Comparison of ENCODE assay signal across 8 cellular contexts in the genomic region with DNA sequence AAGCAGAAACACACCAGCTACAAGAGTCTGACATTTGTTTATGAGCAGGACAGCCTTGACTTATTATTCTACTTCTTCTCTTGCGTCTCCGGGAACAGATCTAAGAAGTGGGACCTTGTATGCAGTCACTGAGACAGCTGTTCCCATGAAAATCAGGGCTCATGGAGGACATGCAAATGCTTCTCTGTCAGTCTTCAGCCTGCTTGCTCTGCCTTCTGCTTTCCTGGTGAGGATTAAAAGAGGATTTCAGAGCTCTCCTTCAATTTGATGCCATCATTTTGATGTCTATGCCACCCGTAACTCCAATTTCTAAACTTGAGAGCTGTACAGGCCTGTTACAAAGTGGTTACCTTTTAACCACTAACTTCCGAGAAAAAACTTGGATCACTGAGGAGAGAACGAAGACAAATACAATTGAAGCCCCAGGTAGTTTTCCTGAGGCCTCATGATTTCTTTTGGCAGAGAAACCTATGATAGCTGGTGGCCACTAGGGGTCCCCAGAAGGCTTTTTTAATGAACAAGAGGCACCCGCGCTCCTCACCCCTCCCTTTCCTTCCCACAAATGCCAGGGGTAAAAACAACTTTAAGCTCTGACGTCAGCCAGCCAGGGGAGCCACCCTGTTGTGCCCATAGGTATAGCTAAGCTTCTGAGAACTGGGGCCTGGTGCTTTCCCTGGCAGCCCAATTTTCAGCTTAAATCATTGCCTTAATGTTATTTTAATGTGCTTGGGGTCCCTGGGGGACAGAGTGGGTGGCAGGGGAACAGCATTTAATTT.
DNase-seq lines count a peak whose midpoint lies in the region; ATAC-seq, FAIRE-seq and TF ChIP-seq lines count a peak whose summit lies in the region.

No MANE protein-coding gene starts in this region.

- H3K4me3 ChIP-seq in endothelial cell of umbilical vein (replicated peaks in 1 of 3; ENCODE audit: insufficient read depth in 1 of 3, low read depth in 1 of 3, low read length in 3 of 3), result no peak overlapping the region
- H3K4me3 ChIP-seq in mucosa of descending colon, result no peak overlapping the region

- no peaks in the 10 kb centered on the region for H3K9me1 ChIP-seq in endothelial cell of umbilical vein (replicated peaks; ENCODE audit: control insufficient read depth, extremely low read depth, insufficient read depth, low read length)

- in situ Hi-C loops in Caki2 (cut with HindIII; ENCODE audit: low pct_unique_long_range_greater_than_20kb, low sequenced_read_pairs), result no loop called here

- peaks cover 5% of the 10 kb centered on the region for H3K36me3 Mint-ChIP-seq in activated CD8-positive, alpha-beta memory T cell treated with anti-CD3 and anti-CD28 coated beads, Interleukin-2, amount 10 ng/mL, durations not matched to agents 7 days and 5 days

- peaks cover 36% of the 10 kb centered on the region for H3K4me1 Mint-ChIP-seq in activated CD8-positive, alpha-beta memory T cell treated with anti-CD3 and anti-CD28 coated beads, Interleukin-2, amount 10 ng/mL, durations not matched to agents 7 days and 5 days

- no peaks in the 10 kb centered on the region for H3K9me3 ChIP-seq in endothelial cell of umbilical vein (replicated peaks; ENCODE audit: control insufficient read depth, insufficient read depth, low read length)
- no peaks in the 10 kb centered on the region for H3K9me3 ChIP-seq in mucosa of descending colon

- BruUV-seq in endothelial cell of umbilical vein (replicated peaks; lab: Mats Ljungman, UMichigan), result no TSS peak

- no peak overlapping the region for H3K4me3 Mint-ChIP-seq in activated CD8-positive, alpha-beta memory T cell treated with anti-CD3 and anti-CD28 coated beads, Interleukin-2, amount 10 ng/mL, durations not matched to agents 7 days and 5 days

- peak overlapping the region; percentile 84 for H2AFZ ChIP-seq in endothelial cell of umbilical vein (ENCODE audit: low read depth, low read length)

- H3K9me3 Mint-ChIP-seq in activated CD8-positive, alpha-beta memory T cell treated with anti-CD3 and anti-CD28 coated beads, Interleukin-2, amount 10 ng/mL, durations not matched to agents 7 days and 5 days (ENCODE audit: low read depth), result no peaks in the 10 kb centered on the region

- ATAC-seq in GM21423 (IDR thresholded peaks at IDR 0.05; ENCODE audit: unreplicated experiment), result peak; percentile 84
- ATAC-seq in activated CD8-positive, alpha-beta memory T cell treated with anti-CD3 and anti-CD28 coated beads, Interleukin-2, amount 10 ng/mL, durations not matched to agents 7 days and 5 days, result peak; percentile 96
- ATAC-seq in mucosa of descending colon, result peak; percentile 92

- no peak overlapping the region for H3K4me2 ChIP-seq in endothelial cell of umbilical vein (ENCODE audit: insufficient read depth, low read length)

- no peaks in the 10 kb centered on the region for H4K20me1 ChIP-seq in endothelial cell of umbilical vein (replicated peaks; ENCODE audit: control insufficient read depth, extremely low read depth, insufficient read depth, low read length)

- intact Hi-C loops in endothelial cell of umbilical vein (cut with micrococcal nuclease) (loop anchor here (1.0 to 10.0 kb wide), 5 partner anchors 328 to 1637 kb away; a partner anchor contains a TSS), mucosa of descending colon (cut with DNase I, micrococcal nuclease) (no loop called here)

- H3K4me1 ChIP-seq in endothelial cell of umbilical vein (ENCODE audit: control insufficient read depth, extremely low read depth, insufficient read depth, low read length) (peaks cover 3% of the 10 kb centered on the region), mucosa of descending colon (ENCODE audit: low read depth) (no peaks in the 10 kb centered on the region)

- TF ChIP-seq CTCF in endothelial cell of umbilical vein (IDR thresholded peaks at IDR 0.05; ENCODE audit: extremely low read depth in 1 of 2, insufficient read depth in 1 of 2, low read depth in 1 of 2, low read length in 2 of 2) (peak; percentile 76 to 85), mucosa of descending colon (IDR thresholded peaks at IDR 0.05) (peak; percentile 52)

- no peaks in the 10 kb centered on the region for H3K36me3 ChIP-seq in endothelial cell of umbilical vein (ENCODE audit: control insufficient read depth in 2 of 2, extremely low read depth in 1 of 2, insufficient read depth in 2 of 2, low read length in 2 of 2)
- H3K36me3 ChIP-seq in mucosa of descending colon (ENCODE audit: low read depth), result no peaks in the 10 kb centered on the region

- peak overlapping the region; percentile 53 for H3K27ac ChIP-seq in endothelial cell of umbilical vein (ENCODE audit: insufficient read depth, low read depth, low read length)

- H3K9ac ChIP-seq in endothelial cell of umbilical vein (replicated peaks; ENCODE audit: extremely low read depth, insufficient read depth, low read length), result no peak overlapping the region

- H3K27me3 ChIP-seq in endothelial cell of umbilical vein (ENCODE audit: control insufficient read depth in 2 of 2, insufficient read depth in 2 of 2, low read length in 2 of 2), result no peaks in the 10 kb centered on the region

- POLR2A ChIA-PET in endothelial cell of umbilical vein (lab: Charles Lee), result no interaction called here

- peak; percentile 76 for FAIRE-seq in endothelial cell of umbilical vein (lab: Jason Lieb, UNC)

- peak overlapping the region; percentile 66 for H3K27ac Mint-ChIP-seq in activated CD8-positive, alpha-beta memory T cell treated with anti-CD3 and anti-CD28 coated beads, Interleukin-2, amount 10 ng/mL, durations not matched to agents 7 days and 5 days

- peaks cover 4% of the 10 kb centered on the region for H3K27me3 Mint-ChIP-seq in activated CD8-positive, alpha-beta memory T cell treated with anti-CD3 and anti-CD28 coated beads, Interleukin-2, amount 10 ng/mL, durations not matched to agents 7 days and 5 days

- DNase-seq in Caki2 (ENCODE audit: low read depth), result peak; percentile 84
- peak; percentile 85 for DNase-seq in HT1080 (ENCODE audit: low read depth)
- peak; percentile 25 for DNase-seq in NK-92 treated with Interleukin-12 subunit alpha and Interleukin-12 subunit beta, amount 100 ng/mL, for 24 hours (lab: John Stamatoyannopoulos, UW)
- DNase-seq in activated CD8-positive, alpha-beta memory T cell treated with anti-CD3 and anti-CD28 coated beads, Interleukin-2, amount 10 ng/mL, durations not matched to agents 7 days and 5 days, result peak; percentile 90
- DNase-seq in endothelial cell of umbilical vein (ENCODE audit: low read depth, low spot score), result peak; percentile 89
- DNase-seq in mucosa of descending colon, result peak; percentile 51 to 73 (median 73)
- peak; percentile 75 for DNase-seq in stimulated activated CD8-positive, alpha-beta memory T cell treated with anti-CD3 and anti-CD28 coated beads, Interleukin-4, amount 100 ng/mL, for 24 hours (ENCODE audit: low read depth)

- no peak for TF ChIP-seq POLR2A in endothelial cell of umbilical vein (IDR thresholded peaks at IDR 0.05; ENCODE audit: low read depth, low read length)

- CTCF ChIA-PET in activated CD8-positive, alpha-beta memory T cell treated with anti-CD3 and anti-CD28 coated beads, Interleukin-2, amount 10 ng/mL, durations not matched to agents 7 days and 5 days (lab: Charles Lee), result interaction anchor here (0.7 to 2.6 kb wide), 33 partner anchors 9 to 1638 kb away, joined by 3 to 19 read pairs (median 4); no protein-coding TSS in a partner anchor
- CTCF ChIA-PET in endothelial cell of umbilical vein (lab: Charles Lee), result interaction anchor here (0.5 to 2.3 kb wide), 53 partner anchors 8 to 1638 kb away, joined by 3 to 25 read pairs (median 4); a partner anchor contains a TSS

- H3K79me2 ChIP-seq in endothelial cell of umbilical vein (ENCODE audit: control insufficient read depth, insufficient read depth, low read length), result no peaks in the 10 kb centered on the region

- dilution Hi-C loops in endothelial cell of umbilical vein (cut with MboI; ENCODE audit: extremely low pct_ligation_motif_present, low sequenced_read_pairs), result no loop called here

TF ChIP-seq in endothelial cell of umbilical vein, 7 proteins besides CTCF, POLR2A, EP300 and RAD21:
- TF ChIP-seq JUN (IDR thresholded peaks at IDR 0.05; ENCODE audit: borderline replicate concordance, insufficient read depth, insufficient read length, low read depth), result no peak
- no peak for TF ChIP-seq POLR2AphosphoS5 (IDR thresholded peaks at IDR 0.05; ENCODE audit: insufficient read depth, low read depth, low read length)
- no peak for TF ChIP-seq MYC (IDR thresholded peaks at IDR 0.05; ENCODE audit: low read depth, low read length)
- no peak for TF ChIP-seq FOS (IDR thresholded peaks at IDR 0.05; ENCODE audit: borderline replicate concordance, insufficient read depth, low read length)
- TF ChIP-seq GATA2 (IDR thresholded peaks at IDR 0.05; ENCODE audit: insufficient read depth, insufficient read length, low read depth, low read length), result no peak
- TF ChIP-seq, protein P1, sequence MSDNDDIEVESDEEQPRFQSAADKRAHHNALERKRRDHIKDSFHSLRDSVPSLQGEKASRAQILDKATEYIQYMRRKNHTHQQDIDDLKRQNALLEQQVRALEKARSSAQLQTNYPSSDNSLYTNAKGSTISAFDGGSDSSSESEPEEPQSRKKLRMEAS (IDR thresholded peaks at IDR 0.05; ENCODE audit: insufficient read depth, insufficient read length), result no peak
- TF ChIP-seq EZH2 (IDR thresholded peaks at IDR 0.05; ENCODE audit: borderline replicate concordance, low read depth, low read length, severe bottlenecking), result no peak

Comparison
In these comparisons a context has a peak if more than half of its experiments do, and no peak if none do; other contexts are left out.
1. DNase-seq: peak in every context shown above with its lines; median percentile 90 in activated CD8-positive, alpha-beta memory T cell treated with anti-CD3 and anti-CD28 coated beads, Interleukin-2, amount 10 ng/mL, durations not matched to agents 7 days and 5 days; 89 in endothelial cell of umbilical vein; 85 in HT1080; 84 in Caki2; 75 in stimulated activated CD8-positive, alpha-beta memory T cell treated with anti-CD3 and anti-CD28 coated beads, Interleukin-4, amount 100 ng/mL, for 24 hours; 73 in mucosa of descending colon; 25 in NK-92 treated with Interleukin-12 subunit alpha and Interleukin-12 subunit beta, amount 100 ng/mL, for 24 hours.